Comparison of ENCODE assay signal across 9 cellular contexts in genomic region chr19:12939908-12940533, GRCh38. TPM values are rescaled to one million over a fixed set of nuclear protein-coding genes. Genes with fewer than 3 reads are reported as not detected.
DNase-seq lines count a peak whose midpoint lies in the region; ATAC-seq and TF ChIP-seq lines count a peak whose summit lies in the region.
"Had no signal": no experiment of that assay in that cellular context is flagged by ENCODE, and none has a peak within 500 bp of the region (broad histone marks: within the 10 kb centered on the region; RNA-seq: fewer than 3 reads in every experiment).

No MANE protein-coding gene starts in this region.

- H3K36me3 ChIP-seq in adipocyte (ENCODE audit: control insufficient read depth, insufficient read depth, low read length, severe bottlenecking) = peaks cover 59% of the 10 kb centered on the region
- H3K36me3 ChIP-seq in left lung = peaks cover 4 to 59% of the 10 kb centered on the region in 2 donors
- H3K36me3 ChIP-seq in thoracic aorta = peaks cover 38% of the 10 kb centered on the region

- TF ChIP-seq CTCF in left lung (IDR thresholded peaks at IDR 0.05) (no peak), thoracic aorta (IDR thresholded peaks at IDR 0.05) (no peak)

- peaks cover 80% of the 10 kb centered on the region for H3K4me1 Mint-ChIP-seq in activated T-cell treated with anti-CD3 and anti-CD28 coated beads, Interleukin-2, amount 50 U/mL, for 24 hours (ENCODE audit: low read depth)

- H3K4me3 ChIP-seq in adipocyte (ENCODE audit: low read length) = peak overlapping the region; percentile 97
- peak overlapping the region; percentile 89 to 100 for H3K4me3 ChIP-seq in left lung
- H3K4me3 ChIP-seq in thoracic aorta = peak overlapping the region; percentile 93

- H3K4me1 ChIP-seq in adipocyte (ENCODE audit: control insufficient read depth, insufficient read depth, low read length) (peaks cover 34% of the 10 kb centered on the region), left lung (peaks cover 31 to 74% of the 10 kb centered on the region in 2 donors), thoracic aorta (ENCODE audit: control insufficient read depth in 1 of 2, low read depth in 2 of 2) (peaks cover 23 to 29% of the 10 kb centered on the region in 2 donors)

- H3K9me3 Mint-ChIP-seq in activated T-cell treated with anti-CD3 and anti-CD28 coated beads, Interleukin-2, amount 50 U/mL, for 24 hours = no peaks in the 10 kb centered on the region

- peak overlapping the region; percentile 98 for H3K4me3 Mint-ChIP-seq in activated T-cell treated with anti-CD3 and anti-CD28 coated beads, Interleukin-2, amount 50 U/mL, for 24 hours

- H3K27ac ChIP-seq in left lung (peak overlapping the region in 1 of 2 donors; percentile 93), thoracic aorta (peak overlapping the region; percentile 83 to 94)

- H3K9ac ChIP-seq in adipocyte (ENCODE audit: low read length) = peak overlapping the region; percentile 99

- ATAC-seq in left lung = no peak
- no peak for ATAC-seq in thoracic aorta (ENCODE audit: insufficient number of reproducible peaks, low FRiP score, low read depth)
- no peak for ATAC-seq in HG02642 (IDR thresholded peaks at IDR 0.05; ENCODE audit: poor library complexity, unreplicated experiment)
- ATAC-seq in GM21423 (IDR thresholded peaks at IDR 0.05; ENCODE audit: unreplicated experiment) = no peak

- H3K9me3 ChIP-seq in adipocyte (ENCODE audit: control insufficient read depth, low read length) (no peaks in the 10 kb centered on the region), left lung (no peaks in the 10 kb centered on the region), thoracic aorta (no peaks in the 10 kb centered on the region)

- DNase-seq in activated T-cell treated with anti-CD3 and anti-CD28 coated beads, Interleukin-2, amount 50 U/mL, for 24 hours = no peak
- no peak for DNase-seq in activated T-cell treated with anti-CD3 and anti-CD28 coated beads, Interleukin-2, amount 50 U/mL, for 1 hour
- DNase-seq in adipocyte (ENCODE audit: low read depth) = no peak
- DNase-seq in left lung = no peak
- no peak for DNase-seq in thoracic aorta (ENCODE audit: low spot score)
- DNase-seq in mucosa of gallbladder (ENCODE audit: low spot score) = no peak
- DNase-seq: DMS153 had no signal

- H3K36me3 Mint-ChIP-seq in activated T-cell treated with anti-CD3 and anti-CD28 coated beads, Interleukin-2, amount 50 U/mL, for 24 hours (ENCODE audit: low read depth) = peaks cover 67% of the 10 kb centered on the region

- intact Hi-C loops in left lung (cut with DNase I) = no loop called here

- H3K27me3 ChIP-seq in adipocyte (replicated peaks; ENCODE audit: control insufficient read depth, insufficient read depth, low read length) (no peaks in the 10 kb centered on the region), left lung (no peaks in the 10 kb centered on the region), thoracic aorta (replicated peaks; ENCODE audit: insufficient read depth) (no peaks in the 10 kb centered on the region)

- no peaks in the 10 kb centered on the region for H3K27me3 Mint-ChIP-seq in activated T-cell treated with anti-CD3 and anti-CD28 coated beads, Interleukin-2, amount 50 U/mL, for 24 hours

- H3K27ac Mint-ChIP-seq in activated T-cell treated with anti-CD3 and anti-CD28 coated beads, Interleukin-2, amount 50 U/mL, for 24 hours = peak overlapping the region; percentile 96

RNA-seq across cellular contexts. Expression of gene CALR, which starts 1.6 kb away (rescaled TPM):
- total RNA-seq in left lung (1,000 to 10,000 TPM; 1,387 to 1,778 TPM), thoracic aorta (100 to 1,000 TPM; 415 to 467 TPM), mucosa of gallbladder (1,099 TPM)

RNA-seq across cellular contexts. Expression of gene RAD23A, which starts 5.6 kb away (rescaled TPM):
- total RNA-seq in left lung (100 to 1,000 TPM in 1 of 2 donors, 10 to 100 TPM in 1; 74.8 to 118 TPM), thoracic aorta (100 to 1,000 TPM; 116 to 130 TPM), mucosa of gallbladder (83.0 TPM)

RNA-seq across cellular contexts. Expression of gene FARSA, which starts 6.5 kb away (rescaled TPM):
- total RNA-seq in left lung (10 to 100 TPM; 40.9 to 59.4 TPM), thoracic aorta (10 to 100 TPM; 31.8 to 76.8 TPM), mucosa of gallbladder (54.0 TPM)

RNA-seq across cellular contexts. Expression of gene GADD45GIP1, which starts 17.0 kb away (rescaled TPM):
- total RNA-seq in left lung = 10 to 100 TPM; 14.7 to 20.5 TPM
- 10 to 100 TPM; 30.2 to 42.8 TPM for total RNA-seq in thoracic aorta
- total RNA-seq in mucosa of gallbladder = 17.6 TPM

RNA-seq across cellular contexts. Expression of gene SYCE2, which starts 20.9 kb away (rescaled TPM):
- total RNA-seq in left lung (under 1 TPM in 1 of 2 donors, not detected in 1; 0.41 TPM), thoracic aorta (not detected), mucosa of gallbladder (not detected)
